In the genomic region with DNA sequence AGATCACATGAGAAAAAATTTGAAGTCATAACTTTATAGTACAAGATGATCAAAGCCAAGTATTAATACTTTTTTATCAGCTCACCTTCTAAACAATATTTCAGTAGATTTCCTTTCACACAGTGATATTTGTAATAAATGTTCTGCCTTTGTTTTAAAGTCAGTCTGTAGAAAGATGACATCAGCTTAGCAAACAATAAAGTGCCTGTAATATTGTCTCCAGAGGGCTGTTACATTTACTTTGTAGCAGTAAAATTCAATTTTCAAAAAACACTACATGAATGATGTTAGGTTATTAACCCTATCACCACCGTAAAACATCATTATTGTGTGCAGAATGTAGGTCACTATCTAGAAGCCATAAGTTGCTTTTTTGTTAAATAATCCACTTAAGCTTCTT, we compare ENCODE assay signal across 15 cellular contexts. TPM values are rescaled to one million over a fixed set of nuclear protein-coding genes. Genes with fewer than 3 reads are reported as not detected.
DNase-seq lines count a peak whose midpoint lies in the region; ATAC-seq and TF ChIP-seq lines count a peak whose summit lies in the region.
"Had no signal": no experiment of that assay in that cellular context is flagged by ENCODE, and none has a peak within 500 bp of the region (broad histone marks: within the 10 kb centered on the region; RNA-seq: fewer than 3 reads in every experiment).

No MANE protein-coding gene starts in this region.

- H3K9me3 ChIP-seq in right atrium auricular region, result no peaks in the 10 kb centered on the region
- H3K9me3 ChIP-seq in tibial nerve, result no peaks in the 10 kb centered on the region
- H3K9me3 ChIP-seq: left lung, uterus had no signal

- H3K4me1 ChIP-seq in right atrium auricular region (peaks cover 0 to 72% of the 10 kb centered on the region in 2 donors), tibial nerve (peaks cover 0 to 92% (median 35%) of the 10 kb centered on the region in 4 donors)
- H3K4me1 ChIP-seq: uterus had no signal

- DNase-seq in right atrium auricular region (ENCODE audit: low spot score), result no peak
- no peak for DNase-seq in left ventricle myocardium superior
- no peak for DNase-seq in left colon
- no peak for DNase-seq in tibial nerve (ENCODE audit: low spot score in 2 of 2)
- DNase-seq in H4 (ENCODE audit: low spot score), result no peak
- DNase-seq in GM19238 (ENCODE audit: insufficient read length, low spot score), result no peak
- no peak for DNase-seq in coronary artery (ENCODE audit: low spot score)
- DNase-seq: ACHN; activated CD4-positive, alpha-beta T cell treated with anti-CD3 and anti-CD28 coated beads, Interleukin-2, amount 50 U/mL, for 48 hours; activated T-cell treated with anti-CD3 and anti-CD28 coated beads, Interleukin-2, amount 50 U/mL, for 4 hours; CD4-positive, CD25-positive, alpha-beta regulatory T cell; left lung; stimulated activated naive CD8-positive, alpha-beta T cell treated with anti-CD3 and anti-CD28 coated beads, Interleukin-15, Interleukin-2, amounts not matched to agents 100 U/mL and 50 U/mL, for 24 hours; uterus had no signal

- H3K27me3 ChIP-seq in right atrium auricular region (no peaks in the 10 kb centered on the region), tibial nerve (no peaks in the 10 kb centered on the region)
- H3K27me3 ChIP-seq: left lung, uterus had no signal

- H3K27ac ChIP-seq in right atrium auricular region, result peak overlapping the region; percentile 9 to 19
- H3K27ac ChIP-seq in angular gyrus (ENCODE audit: low read depth, low read length), result peak overlapping the region; percentile 98
- peak overlapping the region; percentile 9 to 90 (median 66) for H3K27ac ChIP-seq in tibial nerve
- peak overlapping the region in 1 of 2 donors; percentile 8 for H3K27ac ChIP-seq in coronary artery
- H3K27ac ChIP-seq: left lung, uterus had no signal

- WGBS in tibial nerve, 2 donors, result 5 to 14% methylated on average over 1 of the region's 1 CpG

- no peaks in the 10 kb centered on the region for H3K36me3 ChIP-seq in right atrium auricular region
- no peaks in the 10 kb centered on the region for H3K36me3 ChIP-seq in tibial nerve
- H3K36me3 ChIP-seq: uterus had no signal

- intact Hi-C loops in left ventricle myocardium superior (cut with micrococcal nuclease), result no loop called here
- intact Hi-C loops in left colon (cut with DNase I, micrococcal nuclease), result no loop called here

- no peak for TF ChIP-seq EP300 in tibial nerve (IDR thresholded peaks at IDR 0.05)

- ATAC-seq in left ventricle myocardium superior (no peak), left colon (peak; percentile 24)
- ATAC-seq: activated T-cell treated with anti-CD3 and anti-CD28 coated beads, Interleukin-2, amount 50 U/mL, for 4 hours; left lung; stimulated activated naive CD8-positive, alpha-beta T cell treated with anti-CD3 and anti-CD28 coated beads, Interleukin-15, Interleukin-2, amounts not matched to agents 100 U/mL and 50 U/mL, for 24 hours had no signal

- no peak for TF ChIP-seq POLR2A in tibial nerve (IDR thresholded peaks at IDR 0.05)

- TF ChIP-seq CTCF in right atrium auricular region (IDR thresholded peaks at IDR 0.05) (no peak), tibial nerve (IDR thresholded peaks at IDR 0.05) (no peak), coronary artery (IDR thresholded peaks at IDR 0.05) (no peak)

- H3K4me3 ChIP-seq in right atrium auricular region (no peak overlapping the region), tibial nerve (no peak overlapping the region), coronary artery (no peak overlapping the region)
- H3K4me3 ChIP-seq: left lung, uterus had no signal

RNA-seq across cellular contexts. Expression of a gene that starts 49.6 kb away (rescaled TPM):
- total RNA-seq in right atrium auricular region (10 to 100 TPM; 76.1 to 91.7 TPM), left ventricle myocardium superior (83.2 TPM), left colon (10 to 100 TPM; 15.4 to 41.1 TPM), tibial nerve (100 to 1,000 TPM; 148 to 290 (median 218) TPM)
- 14.4 and 17.0 TPM in 2 replicates for total RNA-seq in H4 (2014; rRNA removed; shearing (Covaris generic))
